8 cellular contexts compared by ENCODE assay signal in the genomic region with DNA sequence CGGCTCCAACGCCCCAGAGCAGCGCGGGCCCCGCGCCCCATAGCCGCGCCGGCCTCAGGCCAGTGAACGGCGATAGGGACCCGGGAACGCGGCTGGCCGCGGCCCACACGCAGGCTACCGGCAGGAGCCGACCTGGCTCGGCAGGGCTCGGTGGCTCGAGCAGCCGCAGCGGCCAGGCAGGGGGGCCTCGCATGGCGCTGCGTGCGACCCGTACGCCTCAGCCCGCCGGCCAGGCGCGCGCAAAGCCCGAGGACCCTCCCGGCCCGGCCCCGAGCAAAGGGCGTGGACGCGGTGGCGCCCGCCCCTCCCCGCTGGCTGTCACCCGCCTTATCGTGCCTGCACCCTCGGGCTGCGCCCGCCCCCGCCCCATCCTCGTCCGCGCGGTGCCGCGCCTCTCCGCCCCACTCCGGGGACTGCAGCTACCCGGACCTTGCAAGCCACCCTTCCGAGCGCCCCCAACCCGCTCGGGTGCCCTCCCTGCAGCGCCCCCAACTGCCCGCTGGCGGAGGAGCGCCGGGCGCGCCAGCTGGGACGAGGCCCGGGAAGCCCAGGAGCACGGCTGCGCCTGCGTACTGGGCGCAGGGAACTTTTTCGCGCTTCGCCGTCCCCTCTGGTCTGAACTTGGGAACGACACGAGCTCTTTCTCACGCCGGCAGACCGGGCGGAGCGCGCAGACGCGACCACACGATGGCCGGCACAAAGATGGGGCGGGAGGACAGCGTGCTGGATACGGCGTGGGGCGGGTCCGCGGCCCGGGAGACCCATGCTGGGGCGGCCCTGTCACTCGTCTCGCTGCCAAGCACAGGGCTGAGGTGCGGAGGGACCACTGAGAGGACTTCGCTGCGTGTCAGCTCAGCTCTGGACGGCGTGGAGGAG. TPM values are rescaled to one million over a fixed set of nuclear protein-coding genes. Genes with fewer than 3 reads are reported as not detected.
A peak's percentile ranks its signal among the peaks of the same experiment; 100 is the strongest.
DNase-seq lines count a peak whose midpoint lies in the region; ATAC-seq and TF ChIP-seq lines count a peak whose summit lies in the region.

A gene (minus strand): TSS at position 248 of the 876 bp plus-strand sequence. CDS start 55 bp downstream, at position 193.

- peak within 1 kb of the TSS; percentile 85 to 94 (median 90) for H3K27ac Mint-ChIP-seq in CD8-positive, alpha-beta memory T cell
- H3K27ac Mint-ChIP-seq in activated CD8-positive, alpha-beta T cell treated with anti-CD3 and anti-CD28 coated beads for 36 hours, result peak within 1 kb of the TSS; percentile 92

- 0% methylated on average over 109 of the region's 109 CpGs for WGBS in ectodermal cell, 2 experiments

- POLR2A ChIA-PET in CD8-positive, alpha-beta memory T cell (lab: Charles Lee), result interaction anchor here (0.6 to 3.2 kb wide), 6 partner anchors 50 to 1345 kb away, joined by 3 to 18 read pairs (median 6); a partner anchor contains a TSS
- POLR2A ChIA-PET in activated CD8-positive, alpha-beta T cell treated with anti-CD3 and anti-CD28 coated beads for 36 hours (lab: Charles Lee), result interaction anchor here (0.7 to 2.8 kb wide), 5 partner anchors 29 to 102 kb away, joined by 3 to 26 read pairs (median 6); a partner anchor contains a TSS

- CTCF ChIA-PET in CD8-positive, alpha-beta memory T cell (lab: Charles Lee), result interaction anchor here (1.1 to 2.6 kb wide), 4 partner anchors 10 to 73 kb away, joined by 3 to 19 read pairs (median 5); a partner anchor contains a TSS
- CTCF ChIA-PET in activated CD8-positive, alpha-beta T cell treated with anti-CD3 and anti-CD28 coated beads for 36 hours (lab: Charles Lee), result interaction anchor here (0.6 to 2.2 kb wide), 17 partner anchors 11 to 304 kb away, joined by 3 to 11 read pairs (median 4); a partner anchor contains a TSS

- peak within 1 kb of the TSS; percentile 94 to 100 (median 97) for H3K4me3 Mint-ChIP-seq in CD8-positive, alpha-beta memory T cell
- H3K4me3 Mint-ChIP-seq in activated CD8-positive, alpha-beta T cell treated with anti-CD3 and anti-CD28 coated beads for 36 hours, result peak within 1 kb of the TSS; percentile 92

- H3K4me1 Mint-ChIP-seq in CD8-positive, alpha-beta memory T cell, result peaks cover 39 to 49% (median 49%) of the 10 kb centered on the region in 3 donors
- H3K4me1 Mint-ChIP-seq in activated CD8-positive, alpha-beta T cell treated with anti-CD3 and anti-CD28 coated beads for 36 hours (ENCODE audit: low read depth), result peaks cover 30% of the 10 kb centered on the region

- peak; percentile 50 for TF ChIP-seq CTCF in activated CD8-positive, alpha-beta T cell treated with anti-CD3 and anti-CD28 coated beads for 36 hours (IDR thresholded peaks at IDR 0.05)
- TF ChIP-seq CTCF in lower lobe of right lung (IDR thresholded peaks at IDR 0.05), result peak; percentile 85

- no peaks in the 10 kb centered on the region for H3K36me3 ChIP-seq in CD8-positive, alpha-beta memory T cell (ENCODE audit: insufficient read depth, low read length)
- no peaks in the 10 kb centered on the region for H3K36me3 ChIP-seq in ectodermal cell (ENCODE audit: control insufficient read depth, insufficient read depth, low read length)
- H3K36me3 ChIP-seq in lower lobe of right lung, result no peaks in the 10 kb centered on the region

- H3K4me3 ChIP-seq in CD8-positive, alpha-beta memory T cell (ENCODE audit: low read length), result peak within 1 kb of the TSS; percentile 74
- H3K4me3 ChIP-seq in ectodermal cell (ENCODE audit: insufficient read depth, low read depth, low read length), result peak within 1 kb of the TSS; percentile 71
- peak within 1 kb of the TSS; percentile 85 for H3K4me3 ChIP-seq in lower lobe of right lung

- H3K27me3 Mint-ChIP-seq in CD8-positive, alpha-beta memory T cell, result no peaks in the 10 kb centered on the region
- H3K27me3 Mint-ChIP-seq in activated CD8-positive, alpha-beta T cell treated with anti-CD3 and anti-CD28 coated beads for 36 hours, result no peaks in the 10 kb centered on the region

- ATAC-seq in GM19452 (IDR thresholded peaks at IDR 0.05; ENCODE audit: unreplicated experiment) (peak; percentile 78), lower lobe of right lung (peak; percentile 96 to 97)
- ATAC-seq in activated CD8-positive, alpha-beta T cell treated with anti-CD3 and anti-CD28 coated beads for 36 hours, result peak; percentile 85

- H3K36me3 Mint-ChIP-seq in CD8-positive, alpha-beta memory T cell, result peaks cover 0 to 13% (median 2%) of the 10 kb centered on the region in 3 donors
- peaks cover 13% of the 10 kb centered on the region for H3K36me3 Mint-ChIP-seq in activated CD8-positive, alpha-beta T cell treated with anti-CD3 and anti-CD28 coated beads for 36 hours (ENCODE audit: low read depth)

- peak within 1 kb of the TSS; percentile 59 for H3K27ac ChIP-seq in CD8-positive, alpha-beta memory T cell (ENCODE audit: low read depth, low read length)
- H3K27ac ChIP-seq in ectodermal cell (ENCODE audit: insufficient read depth, low read depth, low read length, poor library complexity, severe bottlenecking) (peak within 1 kb of the TSS; percentile 8), lower lobe of right lung (peak within 1 kb of the TSS; percentile 88)

- DNase-seq in CD8-positive, alpha-beta memory T cell, result peak; percentile 68 to 84 (median 81)
- DNase-seq in HK-2 (ENCODE audit: unreplicated experiment) (peak; percentile 99), NCI-H82 treated with DMSO at 0.1 percent for 48 hours (lab: John Stamatoyannopoulos, UW; ENCODE audit: unreplicated experiment) (peak; percentile 97), lower lobe of right lung (peak; percentile 97)
- DNase-seq in activated CD8-positive, alpha-beta T cell treated with anti-CD3 and anti-CD28 coated beads for 36 hours, result peak; percentile 92
- DNase-seq in stimulated activated CD4-positive, alpha-beta T cell treated with anti-CD3 and anti-CD28 coated beads, TNF-alpha, amount 100 ng/mL, for 24 hours (ENCODE audit: low read depth in 3 of 3), result peak; percentile 74 to 91 (median 77)

- intact Hi-C loops in activated CD8-positive, alpha-beta T cell treated with anti-CD3 and anti-CD28 coated beads for 36 hours (cut with micrococcal nuclease), result loop anchor here (10.0 kb wide), 1 partner anchor 66 kb away; a partner anchor contains a TSS
- intact Hi-C loops in lower lobe of right lung (cut with DNase I), result no loop called here

- no peaks in the 10 kb centered on the region for H3K27me3 ChIP-seq in CD8-positive, alpha-beta memory T cell (ENCODE audit: insufficient read depth, low read length, poor library complexity, severe bottlenecking)
- H3K27me3 ChIP-seq in ectodermal cell (ENCODE audit: control insufficient read depth, insufficient read depth, low read length, poor library complexity, severe bottlenecking) (no peaks in the 10 kb centered on the region), lower lobe of right lung (ENCODE audit: low read depth) (no peaks in the 10 kb centered on the region)

- H3K9me3 Mint-ChIP-seq in CD8-positive, alpha-beta memory T cell, result no peaks in the 10 kb centered on the region
- H3K9me3 Mint-ChIP-seq in activated CD8-positive, alpha-beta T cell treated with anti-CD3 and anti-CD28 coated beads for 36 hours, result no peaks in the 10 kb centered on the region

- no peaks in the 10 kb centered on the region for H3K9me3 ChIP-seq in CD8-positive, alpha-beta memory T cell (ENCODE audit: low read length)
- no peaks in the 10 kb centered on the region for H3K9me3 ChIP-seq in ectodermal cell (ENCODE audit: control insufficient read depth, low read length)
- no peaks in the 10 kb centered on the region for H3K9me3 ChIP-seq in lower lobe of right lung

- H3K4me1 ChIP-seq in CD8-positive, alpha-beta memory T cell (ENCODE audit: insufficient read depth, low read length), result peaks cover 20% of the 10 kb centered on the region
- H3K4me1 ChIP-seq in ectodermal cell (ENCODE audit: control insufficient read depth, insufficient read depth, low read length), result peaks cover 20% of the 10 kb centered on the region
- H3K4me1 ChIP-seq in lower lobe of right lung, result peaks cover 36% of the 10 kb centered on the region

RNA-seq across cellular contexts. Expression of the gene that starts here (rescaled TPM):
- 10 to 100 TPM; 42.7 to 48.0 TPM for total RNA-seq in CD8-positive, alpha-beta memory T cell
- polyA plus RNA-seq in CD8-positive, alpha-beta memory T cell, result 11.1 TPM
- total RNA-seq in activated CD8-positive, alpha-beta T cell treated with anti-CD3 and anti-CD28 coated beads for 36 hours, result 10 to 100 TPM; 30.7 to 32.1 TPM
- polyA plus RNA-seq in ectodermal cell (2013, experiment 1 of 4), result 12.3 TPM
- polyA plus RNA-seq in ectodermal cell (2013, experiment 2 of 4), result 13.6 TPM
- polyA plus RNA-seq in ectodermal cell (2013, experiment 3 of 4), result 10.8 TPM
- polyA plus RNA-seq in ectodermal cell (2013, experiment 4 of 4), result 10.9 TPM
- 17.8 TPM for total RNA-seq in lower lobe of right lung

Comparison
In these comparisons a context has a peak if more than half of its experiments do, and no peak if none do; other contexts are left out.
1. Peak in every context shown above with its lines: DNase-seq, ATAC-seq, H3K4me3 ChIP-seq and H3K27ac ChIP-seq.
2. H3K27ac ChIP-seq: peak in every context shown above with its lines; median percentile 88 in lower lobe of right lung; 59 in CD8-positive, alpha-beta memory T cell; 8 in ectodermal cell.